In the genomic region with DNA sequence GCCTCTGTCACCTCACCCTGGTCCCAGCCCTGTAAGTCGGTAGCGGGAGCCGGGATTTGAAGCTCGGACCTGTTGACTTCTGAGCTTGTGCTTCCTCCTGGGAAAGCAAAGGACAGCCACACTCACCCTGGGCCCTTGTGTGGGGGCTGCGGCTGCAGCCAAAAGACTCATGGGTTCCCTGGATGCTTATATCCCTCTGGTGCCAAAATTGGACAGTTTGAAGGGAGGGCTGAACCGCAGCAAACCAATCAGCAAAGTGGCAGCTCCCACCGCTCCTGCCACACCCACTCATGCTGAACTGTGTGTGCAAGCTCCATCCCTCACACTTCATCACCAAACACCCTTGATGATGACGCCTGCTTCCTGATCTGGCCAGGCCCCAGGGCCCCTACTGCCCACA, we compare ENCODE assay signal across 19 cellular contexts. TPM values are rescaled to one million over a fixed set of nuclear protein-coding genes. Genes with fewer than 3 reads are reported as not detected.
"Had no signal": no experiment of that assay in that cellular context is flagged by ENCODE, and none has a peak within 500 bp of the region (broad histone marks: within the 10 kb centered on the region; RNA-seq: fewer than 3 reads in every experiment).

No MANE protein-coding gene starts in this region.

- DNase-seq: activated CD4-positive, alpha-beta T cell treated with anti-CD3 and anti-CD28 coated beads, Interleukin-2, amount 50 U/mL, for 48 hours; activated gamma-delta T cell; activated naive CD8-positive, alpha-beta T cell treated with anti-CD3 and anti-CD28 coated beads for 36 hours; activated T-cell treated with anti-CD3 and anti-CD28 coated beads, Interleukin-2, amount 50 U/mL, for 4 hours; anterior cingulate cortex; esophagus squamous epithelium; foreskin melanocyte; hippocampal formation; mammary epithelial cell; naive thymus-derived CD4-positive, alpha-beta T cell; right lobe of liver; stimulated activated CD4-positive, alpha-beta T cell treated with anti-CD3 and anti-CD28 coated beads, Interleukin-2, amount 100 ng/mL, for 24 hours; stimulated activated naive CD4-positive, alpha-beta T cell; substantia nigra had no signal

- H3K27ac ChIP-seq: neutrophil, right lobe of liver had no signal

- H3K4me1 ChIP-seq: right lobe of liver had no signal

- H3K36me3 ChIP-seq: esophagus squamous epithelium, neutrophil, right lobe of liver had no signal

- ATAC-seq: activated CD4-positive, CD25-positive, alpha-beta regulatory T cell treated with anti-CD3 and anti-CD28 coated beads, Interleukin-2, amount 50 U/mL, for 24 hours; activated T-cell treated with anti-CD3 and anti-CD28 coated beads, Interleukin-2, amount 50 U/mL, for 4 hours; naive thymus-derived CD4-positive, alpha-beta T cell; right lobe of liver had no signal

- H3K9me3 ChIP-seq: esophagus squamous epithelium, neutrophil, right lobe of liver had no signal

- H3K27me3 ChIP-seq: esophagus squamous epithelium, neutrophil, right lobe of liver had no signal

- H3K4me3 ChIP-seq: esophagus squamous epithelium, right lobe of liver had no signal

RNA-seq across cellular contexts. Expression of a gene that starts 3.9 kb away (rescaled TPM):
- total RNA-seq: activated naive CD8-positive, alpha-beta T cell treated with anti-CD3 and anti-CD28 coated beads for 36 hours; bronchial epithelial cell; mononuclear cell; naive thymus-derived CD4-positive, alpha-beta T cell; progenitor cell of endocrine pancreas had no signal
- polyA plus RNA-seq: mammary epithelial cell; naive thymus-derived CD4-positive, alpha-beta T cell had no signal

RNA-seq across cellular contexts. Expression of a gene that starts 34.4 kb away (rescaled TPM):
- polyA plus RNA-seq: naive thymus-derived CD4-positive, alpha-beta T cell had no signal
